In genomic region chr12:69410571-69410970, GRCh38 we compare ENCODE assay signal across 22 cellular contexts.
"Had no signal": no experiment of that assay in that cellular context is flagged by ENCODE, and none has a peak within 500 bp of the region (broad histone marks: within the 10 kb centered on the region; RNA-seq: fewer than 3 reads in every experiment).

No MANE protein-coding gene starts in this region.

- H3K27ac ChIP-seq: colonic mucosa, epithelial cell of prostate, esophagus squamous epithelium, gastrocnemius medialis, heart right ventricle, left lung, lower lobe of right lung had no signal

- DNase-seq: colonic mucosa; cortex of kidney; effector CD8-positive, alpha-beta T cell; effector memory CD8-positive, alpha-beta T cell; endodermal cell; erythroblast; esophagus squamous epithelium; foreskin fibroblast; foreskin melanocyte; gastrocnemius medialis; glutamatergic neuron; head of caudate nucleus; heart right ventricle; hippocampal formation; left cardiac atrium; left lung; left ventricle myocardium superior; lower lobe of right lung; mesenchymal stem cell; mucosa of descending colon; naive B cell had no signal

- H3K27me3 ChIP-seq: colonic mucosa, esophagus squamous epithelium, gastrocnemius medialis, heart right ventricle, left lung had no signal

- H3K4me1 ChIP-seq: colonic mucosa had no signal

- H3K36me3 ChIP-seq: colonic mucosa, esophagus squamous epithelium, gastrocnemius medialis, left lung, lower lobe of right lung had no signal

- H3K4me3 ChIP-seq: colonic mucosa, esophagus squamous epithelium, gastrocnemius medialis, heart right ventricle, left lung, lower lobe of right lung, mucosa of descending colon had no signal

- H3K9me3 ChIP-seq: colonic mucosa, esophagus squamous epithelium, gastrocnemius medialis, heart right ventricle, left lung, lower lobe of right lung, mucosa of descending colon had no signal
